20 cellular contexts compared by ENCODE assay signal in the genomic region with DNA sequence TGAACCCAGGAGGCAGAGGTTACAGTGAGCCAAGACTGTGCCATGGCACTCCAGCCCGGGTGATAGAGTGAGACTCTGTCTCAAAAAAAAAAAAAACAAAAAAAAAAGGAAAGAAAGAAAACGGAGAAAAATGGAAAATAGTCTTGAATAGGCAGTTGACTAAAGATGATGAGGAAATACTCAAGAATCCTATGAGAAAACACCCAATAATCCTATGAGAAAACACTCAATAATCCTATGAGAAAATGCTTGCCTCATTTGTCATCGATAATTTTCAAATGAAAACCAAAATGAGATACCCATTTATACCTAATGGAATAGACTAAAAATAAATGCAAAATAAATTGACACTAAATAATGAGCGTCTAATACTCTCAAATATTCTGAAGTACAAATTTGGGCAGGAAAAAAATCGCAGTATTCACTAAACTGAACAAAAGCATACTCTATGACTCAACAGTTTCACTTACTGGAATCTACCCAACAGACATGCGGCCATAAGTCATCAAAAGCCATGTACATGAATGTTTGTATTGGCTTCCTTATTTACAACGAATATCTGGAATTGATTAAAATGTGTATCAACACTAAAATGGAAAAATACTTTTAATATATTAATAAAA.
A peak's percentile ranks its signal among the peaks of the same experiment; 100 is the strongest.
DNase-seq lines count a peak whose midpoint lies in the region; ATAC-seq and TF ChIP-seq lines count a peak whose summit lies in the region.
"Had no signal": no experiment of that assay in that cellular context is flagged by ENCODE, and none has a peak within 500 bp of the region (broad histone marks: within the 10 kb centered on the region; RNA-seq: fewer than 3 reads in every experiment).

No MANE protein-coding gene starts in this region.

- H3K27ac ChIP-seq in SK-N-SH (ENCODE audit: low read depth in 2 of 2, low read length in 1 of 2) (peak overlapping the region; percentile 29 to 91; a peak in 3 of 4 replicates), smooth muscle cell (ENCODE audit: low read depth) (peak overlapping the region; percentile 32), right atrium auricular region (no peak overlapping the region)
- H3K27ac ChIP-seq: ascending aorta, thoracic aorta had no signal

- no peaks in the 10 kb centered on the region for H3K27me3 ChIP-seq in SK-N-SH (ENCODE audit: insufficient read depth)
- no peaks in the 10 kb centered on the region for H3K27me3 ChIP-seq in smooth muscle cell (ENCODE audit: low read depth)
- no peaks in the 10 kb centered on the region for H3K27me3 ChIP-seq in right atrium auricular region
- H3K27me3 ChIP-seq: ascending aorta had no signal

- TF ChIP-seq RAD21 in SK-N-SH (IDR thresholded peaks at IDR 0.05; ENCODE audit: low read length), result no peak

- H3K36me3 ChIP-seq in SK-N-SH (replicated peaks in 1 of 2; ENCODE audit: control insufficient read depth in 1 of 2, insufficient read depth in 2 of 2, low read length in 1 of 2) (no peaks in the 10 kb centered on the region), smooth muscle cell (ENCODE audit: low read depth) (no peaks in the 10 kb centered on the region), right atrium auricular region (no peaks in the 10 kb centered on the region)
- H3K36me3 ChIP-seq: ascending aorta, thoracic aorta had no signal

- H3K4me3 ChIP-seq in SK-N-SH (ENCODE audit: low read depth in 2 of 2, low read length in 1 of 2), result no peak overlapping the region
- no peak overlapping the region for H3K4me3 ChIP-seq in smooth muscle cell
- H3K4me3 ChIP-seq in right atrium auricular region, result no peak overlapping the region
- H3K4me3 ChIP-seq: ascending aorta, thoracic aorta had no signal

- no peaks in the 10 kb centered on the region for H3K79me2 ChIP-seq in SK-N-SH (ENCODE audit: insufficient read depth)
- H3K79me2 ChIP-seq in smooth muscle cell (ENCODE audit: low read depth), result no peaks in the 10 kb centered on the region

- peak; percentile 13 to 83; a peak in 2 of 4 replicates for TF ChIP-seq EP300 in SK-N-SH (IDR thresholded peaks at IDR 0.05; ENCODE audit: borderline replicate concordance in 1 of 2, low read depth in 1 of 2, low read length in 1 of 2)

- peaks cover 0 to 8% of the 10 kb centered on the region in 2 experiments; a peak in 2 of 4 replicates for H3K4me1 ChIP-seq in SK-N-SH (ENCODE audit: control insufficient read depth in 1 of 2, insufficient read depth in 2 of 2, low read depth in 1 of 2, low read length in 1 of 2)
- H3K4me1 ChIP-seq in smooth muscle cell (ENCODE audit: low read depth), result peaks cover 15% of the 10 kb centered on the region
- no peaks in the 10 kb centered on the region for H3K4me1 ChIP-seq in right atrium auricular region
- H3K4me1 ChIP-seq: ascending aorta had no signal

- POLR2A ChIA-PET in SK-N-SH (lab: Yijun Ruan, JAX) (no interaction called here), GM10248 (lab: Yijun Ruan, JAX) (no interaction called here)

- H2AFZ ChIP-seq in SK-N-SH (ENCODE audit: low read depth), result peak overlapping the region; percentile 13; the same call in 1 of the 2 replicates
- no peak overlapping the region for H2AFZ ChIP-seq in smooth muscle cell (ENCODE audit: low read depth)

- H4K20me1 ChIP-seq in SK-N-SH (ENCODE audit: insufficient read depth) (no peaks in the 10 kb centered on the region), smooth muscle cell (ENCODE audit: low read depth) (no peaks in the 10 kb centered on the region)

- ATAC-seq in GM21381 (IDR thresholded peaks at IDR 0.05; ENCODE audit: unreplicated experiment) (no peak), HG03045 (IDR thresholded peaks at IDR 0.05; ENCODE audit: unreplicated experiment) (no peak)
- ATAC-seq: Panc1, right cardiac atrium, T-cell had no signal

- H3K9ac ChIP-seq in SK-N-SH, result no peak overlapping the region; the same call in 1 of the 2 replicates
- no peak overlapping the region for H3K9ac ChIP-seq in smooth muscle cell (ENCODE audit: low read depth)

- H3F3A ChIP-seq in SK-N-SH (replicated peaks; ENCODE audit: insufficient read depth) (peaks cover 32% of the 10 kb centered on the region), smooth muscle cell (ENCODE audit: low read depth) (no peaks in the 10 kb centered on the region)

- H3K4me2 ChIP-seq in SK-N-SH (no peak overlapping the region), smooth muscle cell (no peak overlapping the region)

- no peaks in the 10 kb centered on the region for H3K9me2 ChIP-seq in SK-N-SH

- TF ChIP-seq CTCF in SK-N-SH (IDR thresholded peaks at IDR 0.05) (no peak), smooth muscle cell (IDR thresholded peaks at IDR 0.05; ENCODE audit: borderline replicate concordance, insufficient read depth, poor library complexity, severe bottlenecking) (no peak), right atrium auricular region (IDR thresholded peaks at IDR 0.05) (no peak), GM10248 (IDR thresholded peaks at IDR 0.05; ENCODE audit: control extremely low read depth, extremely low read depth, low read depth, missing control alignments) (no peak)

- CTCF ChIA-PET in SK-N-SH (lab: Yijun Ruan, JAX), result no interaction called here
- CTCF ChIA-PET in GM10248 (lab: Yijun Ruan, JAX), result interaction anchor here (1.5 to 1.6 kb wide), 2 partner anchors 13 to 16 kb away, joined by 4 to 6 read pairs; no protein-coding TSS in a partner anchor

- 36% methylated on average over 7 of the region's 7 CpGs for WGBS in SK-N-SH (ENCODE audit: low lambda C conversion rate)
- WGBS in smooth muscle cell (ENCODE audit: low lambda C conversion rate), result 86% methylated on average over 7 of the region's 7 CpGs

- DNase-seq in H4 (ENCODE audit: low spot score) (peak; percentile 40), SK-N-SH (no peak), fibroblast of gingiva (ENCODE audit: low read depth) (peak; percentile 80), smooth muscle cell (lab: John Stamatoyannopoulos, UW; ENCODE audit: unreplicated experiment) (no peak), right atrium auricular region (ENCODE audit: low spot score) (no peak), GM10248 (ENCODE audit: extremely low spot score) (no peak)
- DNase-seq: activated effector memory CD4-positive, alpha-beta T cell treated with Interleukin-2 at 50 U/mL for 16 hours; C1 segment of cervical spinal cord; effector memory CD4-positive, alpha-beta T cell; GOT3; NCI-H2107; NCI-H526 treated with DMSO at 0.1 percent for 48 hours; right cardiac atrium; stimulated activated CD4-positive, alpha-beta T cell treated with anti-CD3 and anti-CD28 coated beads, Interleukin-4, amount 100 ng/mL, for 24 hours; T-cell had no signal

- peaks cover 6% of the 10 kb centered on the region; the same call in 1 of the 2 replicates for H3K9me3 ChIP-seq in SK-N-SH
- H3K9me3 ChIP-seq in smooth muscle cell (replicated peaks; ENCODE audit: low read depth), result no peaks in the 10 kb centered on the region
- H3K9me3 ChIP-seq in right atrium auricular region, result peaks cover 0 to 13% of the 10 kb centered on the region in 2 donors
- H3K9me3 ChIP-seq: ascending aorta, thoracic aorta had no signal

TF ChIP-seq in SK-N-SH, 30 proteins besides CTCF, POLR2A, EP300 and RAD21:
- TF ChIP-seq FOSL2 (IDR thresholded peaks at IDR 0.05; ENCODE audit: borderline replicate concordance, low read depth) (peak; percentile 85), TAF1 (IDR thresholded peaks at IDR 0.05; ENCODE audit: borderline replicate concordance, low read depth, low read length) (no peak), TCF12 (IDR thresholded peaks at IDR 0.05) (peak; percentile 93), NFIC (IDR thresholded peaks at IDR 0.05; ENCODE audit: borderline replicate concordance) (peak; percentile 85), JUND (IDR thresholded peaks at IDR 0.05) (peak; percentile 81), MAX (IDR thresholded peaks at IDR 0.05; ENCODE audit: low read depth) (0 out of 2 replicates have a peak, but pooled peaks have one; percentile 33), ZBTB33 (IDR thresholded peaks at IDR 0.05; ENCODE audit: borderline replicate concordance, low read depth) (no peak), TEAD4 (IDR thresholded peaks at IDR 0.05; ENCODE audit: borderline replicate concordance, insufficient read depth) (peak; percentile 32; the same call in 1 of the 2 replicates)
- TF ChIP-seq, protein P1, sequence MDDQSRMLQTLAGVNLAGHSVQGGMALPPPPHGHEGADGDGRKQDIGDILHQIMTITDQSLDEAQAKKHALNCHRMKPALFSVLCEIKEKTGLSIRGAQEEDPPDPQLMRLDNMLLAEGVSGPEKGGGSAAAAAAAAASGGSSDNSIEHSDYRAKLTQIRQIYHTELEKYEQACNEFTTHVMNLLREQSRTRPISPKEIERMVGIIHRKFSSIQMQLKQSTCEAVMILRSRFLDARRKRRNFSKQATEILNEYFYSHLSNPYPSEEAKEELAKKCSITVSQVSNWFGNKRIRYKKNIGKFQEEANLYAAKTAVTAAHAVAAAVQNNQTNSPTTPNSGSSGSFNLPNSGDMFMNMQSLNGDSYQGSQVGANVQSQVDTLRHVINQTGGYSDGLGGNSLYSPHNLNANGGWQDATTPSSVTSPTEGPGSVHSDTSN (IDR thresholded peaks at IDR 0.05), result peak; percentile 78

Comparison
In these comparisons a context has a peak if more than half of its experiments do, and no peak if none do; other contexts are left out.
1. DNase-seq: peak in H4 (single experiment) and fibroblast of gingiva (single experiment); none in SK-N-SH (single experiment), smooth muscle cell (single experiment), right atrium auricular region (single experiment) and GM10248 (single experiment).
2. H3K27ac ChIP-seq: peak in SK-N-SH (2 of 2) and smooth muscle cell (single experiment); none in right atrium auricular region (0 of 2).